28 cellular contexts compared by ENCODE assay signal in the genomic region with DNA sequence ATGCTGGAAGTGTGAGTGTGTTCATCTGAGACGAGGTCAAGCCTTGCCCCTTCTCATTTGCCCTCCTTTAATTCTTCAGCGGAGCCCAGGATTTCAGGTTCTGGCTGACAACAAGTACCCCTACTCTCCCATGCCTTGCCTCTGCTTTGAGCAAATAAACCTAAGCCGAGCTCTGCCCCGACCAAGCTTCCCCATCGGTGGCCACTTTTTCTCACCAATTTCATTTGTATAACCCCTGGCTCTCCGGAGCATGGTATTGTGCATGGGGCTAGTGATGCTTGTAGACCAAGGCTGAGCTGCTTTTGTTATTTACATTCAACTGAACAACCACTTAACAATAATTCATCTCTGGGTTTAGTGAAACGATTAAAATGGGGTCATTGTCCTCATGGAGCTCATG.
"Had no signal": no experiment of that assay in that cellular context is flagged by ENCODE, and none has a peak within 500 bp of the region (broad histone marks: within the 10 kb centered on the region; RNA-seq: fewer than 3 reads in every experiment).

No MANE protein-coding gene starts in this region.

- H3K27ac Mint-ChIP-seq: stimulated activated effector memory CD8-positive, alpha-beta T cell treated with anti-CD3 and anti-CD28 coated beads, Interleukin-12 subunit alpha, Interleukin-12 subunit beta, amount 100 ng/mL, for 72 hours; stimulated activated memory B cell treated with anti-CD40 and anti-IgM and Interleukin-4, amounts not matched to agents 10 μg/mL and 1 μg/mL and 100 μg/mL, for 72 hours; stimulated activated naive B cell treated with anti-CD40 and anti-IgM and Interleukin-4, amounts not matched to agents 10 μg/mL and 1 μg/mL and 100 μg/mL, for 72 hours; stimulated activated naive CD8-positive, alpha-beta T cell treated with anti-CD3 and anti-CD28 coated beads, Interleukin-15, amount 100 ng/mL, for 72 hours; stimulated activated naive CD8-positive, alpha-beta T cell treated with anti-CD3 and anti-CD28 coated beads, Interleukin-15, Interleukin-2, amounts not matched to agents 100 ng/mL and 50 ng/mL, for 24 hours had no signal

- H3K36me3 Mint-ChIP-seq: stimulated activated memory B cell treated with anti-CD40 and anti-IgM and Interleukin-4, amounts not matched to agents 10 μg/mL and 1 μg/mL and 100 μg/mL, for 72 hours had no signal

- H3K4me1 Mint-ChIP-seq: stimulated activated effector memory CD8-positive, alpha-beta T cell treated with anti-CD3 and anti-CD28 coated beads, Interleukin-12 subunit alpha, Interleukin-12 subunit beta, amount 100 ng/mL, for 72 hours; stimulated activated memory B cell treated with anti-CD40 and anti-IgM and Interleukin-4, amounts not matched to agents 10 μg/mL and 1 μg/mL and 100 μg/mL, for 72 hours; stimulated activated naive B cell treated with anti-CD40 and anti-IgM and Interleukin-4, amounts not matched to agents 10 μg/mL and 1 μg/mL and 100 μg/mL, for 72 hours; stimulated activated naive CD8-positive, alpha-beta T cell treated with anti-CD3 and anti-CD28 coated beads, Interleukin-15, amount 100 ng/mL, for 72 hours had no signal

- H3K4me3 Mint-ChIP-seq: stimulated activated effector memory CD8-positive, alpha-beta T cell treated with anti-CD3 and anti-CD28 coated beads, Interleukin-12 subunit alpha, Interleukin-12 subunit beta, amount 100 ng/mL, for 72 hours; stimulated activated memory B cell treated with anti-CD40 and anti-IgM and Interleukin-4, amounts not matched to agents 10 μg/mL and 1 μg/mL and 100 μg/mL, for 72 hours; stimulated activated naive B cell treated with anti-CD40 and anti-IgM and Interleukin-4, amounts not matched to agents 10 μg/mL and 1 μg/mL and 100 μg/mL, for 72 hours; stimulated activated naive CD8-positive, alpha-beta T cell treated with anti-CD3 and anti-CD28 coated beads, Interleukin-15, amount 100 ng/mL, for 72 hours; stimulated activated naive CD8-positive, alpha-beta T cell treated with anti-CD3 and anti-CD28 coated beads, Interleukin-15, Interleukin-2, amounts not matched to agents 100 ng/mL and 50 ng/mL, for 24 hours; type B pancreatic cell had no signal

- H3K4me1 ChIP-seq: stomach, testis, thyroid gland, tibial artery, transverse colon, upper lobe of right lung, uterus had no signal

- H3K36me3 ChIP-seq: stomach, suprapubic skin, thoracic aorta, thyroid gland, tibial artery, tibial nerve, transverse colon, upper lobe of left lung, upper lobe of right lung, uterus, vagina had no signal

- H3K27me3 Mint-ChIP-seq: type B pancreatic cell had no signal

- H3K9me3 ChIP-seq: stomach, suprapubic skin, testis, thoracic aorta, thyroid gland, tibial artery, tibial nerve, transverse colon, upper lobe of left lung, upper lobe of right lung, uterus, vagina had no signal

- ATAC-seq: stimulated activated effector memory CD8-positive, alpha-beta T cell treated with anti-CD3 and anti-CD28 coated beads, Interleukin-12 subunit alpha, Interleukin-12 subunit beta, amount 100 ng/mL, for 72 hours; stimulated activated memory B cell treated with anti-CD40 and anti-IgM and Interleukin-4, amounts not matched to agents 10 μg/mL and 1 μg/mL and 100 μg/mL, for 72 hours; stimulated activated naive B cell treated with anti-CD40 and anti-IgM and Interleukin-4, amounts not matched to agents 10 μg/mL and 1 μg/mL and 100 μg/mL, for 72 hours; stimulated activated naive CD8-positive, alpha-beta T cell treated with anti-CD3 and anti-CD28 coated beads, Interleukin-15, amount 100 ng/mL, for 72 hours; stimulated activated naive CD8-positive, alpha-beta T cell treated with anti-CD3 and anti-CD28 coated beads, Interleukin-15, Interleukin-2, amounts not matched to agents 100 U/mL and 50 U/mL, for 24 hours; upper lobe of right lung had no signal

- DNase-seq: stimulated activated CD4-positive, alpha-beta T cell treated with anti-CD3 and anti-CD28 coated beads, Interleukin-2, amount 100 ng/mL, for 48 hours; stimulated activated CD4-positive, alpha-beta T cell treated with anti-CD3 and anti-CD28 coated beads, Interleukin-4, amount 100 ng/mL, for 1 hour; stimulated activated CD4-positive, alpha-beta T cell treated with anti-CD3 and anti-CD28 coated beads, Interleukin-4, amount 100 ng/mL, for 24 hours; stimulated activated CD4-positive, alpha-beta T cell treated with anti-CD3 and anti-CD28 coated beads, Interleukin-4, amount 100 ng/mL, for 4 hours; stimulated activated CD8-positive, alpha-beta memory T cell treated with anti-CD3 and anti-CD28 coated beads, Interleukin-4, amount 100 ng/mL, for 48 hours; stimulated activated naive B cell treated with anti-CD40 and anti-IgM and Interleukin-4, amounts not matched to agents 10 μg/mL and 1 μg/mL and 100 μg/mL, for 72 hours; stimulated activated naive CD4-positive, alpha-beta T cell; stimulated activated naive CD4-positive, alpha-beta T cell treated with Interleukin-2 at 50 U/mL for 16 hours; stimulated activated naive CD8-positive, alpha-beta T cell treated with anti-CD3 and anti-CD28 coated beads, Interleukin-15, amount 100 ng/mL, for 72 hours; stimulated activated naive CD8-positive, alpha-beta T cell treated with anti-CD3 and anti-CD28 coated beads, Interleukin-15, Interleukin-2, amounts not matched to agents 100 U/mL and 50 U/mL, for 24 hours; stomach; substantia nigra; testis; thyroid gland; tibial artery; transverse colon; trophoblast cell; upper lobe of left lung; upper lobe of right lung; uterus had no signal

- H3K27ac ChIP-seq: stomach, suprapubic skin, testis, thoracic aorta, thyroid gland, tibial artery, tibial nerve, transverse colon, upper lobe of left lung, upper lobe of right lung, uterus, vagina had no signal

- H3K27me3 ChIP-seq: stomach, suprapubic skin, testis, thyroid gland, tibial artery, tibial nerve, transverse colon, upper lobe of left lung, upper lobe of right lung, uterus, vagina had no signal

- H3K4me3 ChIP-seq: stomach, suprapubic skin, testis, thoracic aorta, thyroid gland, tibial artery, tibial nerve, transverse colon, upper lobe of left lung, upper lobe of right lung, uterus, vagina had no signal

- H3K9me3 Mint-ChIP-seq: stimulated activated effector memory CD8-positive, alpha-beta T cell treated with anti-CD3 and anti-CD28 coated beads, Interleukin-12 subunit alpha, Interleukin-12 subunit beta, amount 100 ng/mL, for 72 hours; stimulated activated naive CD8-positive, alpha-beta T cell treated with anti-CD3 and anti-CD28 coated beads, Interleukin-15, amount 100 ng/mL, for 72 hours; stimulated activated naive CD8-positive, alpha-beta T cell treated with anti-CD3 and anti-CD28 coated beads, Interleukin-15, Interleukin-2, amounts not matched to agents 100 ng/mL and 50 ng/mL, for 24 hours had no signal
